In genomic region chr18:58335821-58336220, GRCh38 we compare ENCODE assay signal across 1 cellular context.
TF ChIP-seq lines count a peak whose summit lies in the region.

No MANE protein-coding gene starts in this region.

TF ChIP-seq in WTC11, 78 proteins besides CTCF, POLR2A, EP300 and RAD21 (continued from another document):
- no peak for TF ChIP-seq ZNF532 (CRISPR knock-in tag; IDR thresholded peaks at IDR 0.05; ENCODE audit: borderline replicate concordance)
- no peak for TF ChIP-seq KAT7 (CRISPR knock-in tag; IDR thresholded peaks at IDR 0.05; ENCODE audit: borderline replicate concordance)
- no peak for TF ChIP-seq PREB (CRISPR knock-in tag; IDR thresholded peaks at IDR 0.05; ENCODE audit: borderline replicate concordance)
TF ChIP-seq in WTC11: peak in this region for 0.
